13 cellular contexts compared by ENCODE assay signal in genomic region chr2:191631754-191632153, GRCh38. TPM values are rescaled to one million over a fixed set of nuclear protein-coding genes. Genes with fewer than 3 reads are reported as not detected.
DNase-seq lines count a peak whose midpoint lies in the region; ATAC-seq lines count a peak whose summit lies in the region.
"Had no signal": no experiment of that assay in that cellular context is flagged by ENCODE, and none has a peak within 500 bp of the region (broad histone marks: within the 10 kb centered on the region; RNA-seq: fewer than 3 reads in every experiment).

No MANE protein-coding gene starts in this region.

- H3K4me3 Mint-ChIP-seq in activated naive CD4-positive, alpha-beta T cell treated with anti-CD3 and anti-CD28 coated beads, Interleukin-2, amount 10 ng/mL, durations not matched to agents 7 days and 5 days = no peak overlapping the region
- no peak overlapping the region for H3K4me3 Mint-ChIP-seq in naive thymus-derived CD8-positive, alpha-beta T cell

- no peak overlapping the region for H3K4me3 ChIP-seq in HAP-1
- H3K4me3 ChIP-seq: BLaER1, cardiac muscle cell had no signal

- peaks cover 6% of the 10 kb centered on the region for H3K27me3 Mint-ChIP-seq in activated naive CD4-positive, alpha-beta T cell treated with anti-CD3 and anti-CD28 coated beads, Interleukin-2, amount 10 ng/mL, durations not matched to agents 7 days and 5 days
- H3K27me3 Mint-ChIP-seq in naive thymus-derived CD8-positive, alpha-beta T cell = no peaks in the 10 kb centered on the region

- in situ Hi-C loops in HAP-1 (cut with MboI; ENCODE audit: low sequenced_read_pairs) = no loop called here
- in situ Hi-C loops in SK-MEL-5 (cut with HindIII; ENCODE audit: low pct_unique_long_range_greater_than_20kb, low sequenced_read_pairs) = no loop called here

- H3K27ac Mint-ChIP-seq in activated naive CD4-positive, alpha-beta T cell treated with anti-CD3 and anti-CD28 coated beads, Interleukin-2, amount 10 ng/mL, durations not matched to agents 7 days and 5 days = no peak overlapping the region
- H3K27ac Mint-ChIP-seq in naive thymus-derived CD8-positive, alpha-beta T cell = no peak overlapping the region

- CTCF ChIA-PET in activated naive CD4-positive, alpha-beta T cell treated with anti-CD3 and anti-CD28 coated beads, Interleukin-2, amount 10 ng/mL, durations not matched to agents 7 days and 5 days (lab: Charles Lee) = no interaction called here

- peak; percentile 22 for DNase-seq in A172 (ENCODE audit: low spot score)
- peak; percentile 51 to 71 for DNase-seq in HAP-1 (ENCODE audit: low spot score in 2 of 2)
- DNase-seq in SK-MEL-5 (ENCODE audit: low read depth, low spot score) = peak; percentile 49
- peak; percentile 53 for DNase-seq in glomerular visceral epithelial cell (ENCODE audit: extremely low spot score)
- no peak for DNase-seq in activated naive CD4-positive, alpha-beta T cell treated with anti-CD3 and anti-CD28 coated beads, Interleukin-2, amount 10 ng/mL, durations not matched to agents 7 days and 5 days
- DNase-seq in naive thymus-derived CD8-positive, alpha-beta T cell = no peak
- DNase-seq: activated CD8-positive, alpha-beta memory T cell treated with anti-CD3 and anti-CD28 coated beads, Interleukin-2, amount 50 U/mL, for 48 hours; head of caudate nucleus; NCI-H1930 had no signal

- no peaks in the 10 kb centered on the region for H3K9me3 ChIP-seq in HAP-1
- H3K9me3 ChIP-seq: BLaER1 had no signal

- H3K4me1 ChIP-seq in HAP-1 = no peaks in the 10 kb centered on the region; the same call in 1 of the 2 replicates
- H3K4me1 ChIP-seq: BLaER1 had no signal

- peaks cover 15% of the 10 kb centered on the region for H3K36me3 Mint-ChIP-seq in activated naive CD4-positive, alpha-beta T cell treated with anti-CD3 and anti-CD28 coated beads, Interleukin-2, amount 10 ng/mL, durations not matched to agents 7 days and 5 days
- peaks cover 0 to 1% (median 0%) of the 10 kb centered on the region in 3 donors for H3K36me3 Mint-ChIP-seq in naive thymus-derived CD8-positive, alpha-beta T cell

- no peaks in the 10 kb centered on the region for H3K9me3 Mint-ChIP-seq in activated naive CD4-positive, alpha-beta T cell treated with anti-CD3 and anti-CD28 coated beads, Interleukin-2, amount 10 ng/mL, durations not matched to agents 7 days and 5 days
- no peaks in the 10 kb centered on the region for H3K9me3 Mint-ChIP-seq in naive thymus-derived CD8-positive, alpha-beta T cell

- peaks cover 5% of the 10 kb centered on the region; the same call in 1 of the 2 replicates for H3K27me3 ChIP-seq in HAP-1 (ENCODE audit: low read depth)
- H3K27me3 ChIP-seq: BLaER1, cardiac muscle cell had no signal

- POLR2A ChIA-PET in naive thymus-derived CD8-positive, alpha-beta T cell (lab: Charles Lee) = interaction anchor here (2.1 kb wide), 1 partner anchor 14 kb away, joined by 5 read pairs; no protein-coding TSS in a partner anchor

- H3K36me3 ChIP-seq in HAP-1 (replicated peaks) = no peaks in the 10 kb centered on the region
- H3K36me3 ChIP-seq: BLaER1, cardiac muscle cell had no signal

- ATAC-seq in HG02571 (IDR thresholded peaks at IDR 0.05; ENCODE audit: unreplicated experiment) (no peak), HG02973 (IDR thresholded peaks at IDR 0.05; ENCODE audit: unreplicated experiment) (no peak)
- ATAC-seq in naive thymus-derived CD8-positive, alpha-beta T cell = no peak

- H3K4me1 Mint-ChIP-seq in activated naive CD4-positive, alpha-beta T cell treated with anti-CD3 and anti-CD28 coated beads, Interleukin-2, amount 10 ng/mL, durations not matched to agents 7 days and 5 days = peaks cover 66% of the 10 kb centered on the region
- H3K4me1 Mint-ChIP-seq in naive thymus-derived CD8-positive, alpha-beta T cell = peaks cover 6 to 21% (median 16%) of the 10 kb centered on the region in 4 donors

RNA-seq across cellular contexts. Expression of gene NABP1, which starts 46.2 kb away (rescaled TPM):
- 44.6 and 53.0 TPM in 2 replicates for total RNA-seq in A172 (2014; rRNA removed; shearing (Covaris generic))
- 25.9 and 27.7 TPM in 2 replicates for total RNA-seq in SK-MEL-5 (2014; rRNA removed; shearing (Covaris generic))
- 7.8 and 8.8 TPM in 2 replicates for polyA plus RNA-seq in SK-MEL-5 (2015; cell fraction: cytosol; rRNA removed)
- 194 and 217 TPM in 2 replicates for polyA plus RNA-seq in SK-MEL-5 (2015; cell fraction: nucleus; rRNA removed)
- total RNA-seq in naive thymus-derived CD8-positive, alpha-beta T cell = 10 to 100 TPM; 38.0 to 38.8 TPM
- polyA plus RNA-seq in naive thymus-derived CD8-positive, alpha-beta T cell = 1 to 10 TPM; 3.5 to 4.7 (median 4.0) TPM

Comparison
In these comparisons a context has a peak if more than half of its experiments do, and no peak if none do; other contexts are left out.
1. DNase-seq: peak in A172 (single experiment), HAP-1 (2 of 2), SK-MEL-5 (single experiment) and glomerular visceral epithelial cell (single experiment); none in activated naive CD4-positive, alpha-beta T cell treated with anti-CD3 and anti-CD28 coated beads, Interleukin-2, amount 10 ng/mL, durations not matched to agents 7 days and 5 days (single experiment) and naive thymus-derived CD8-positive, alpha-beta T cell (0 of 10).